In the genomic region with DNA sequence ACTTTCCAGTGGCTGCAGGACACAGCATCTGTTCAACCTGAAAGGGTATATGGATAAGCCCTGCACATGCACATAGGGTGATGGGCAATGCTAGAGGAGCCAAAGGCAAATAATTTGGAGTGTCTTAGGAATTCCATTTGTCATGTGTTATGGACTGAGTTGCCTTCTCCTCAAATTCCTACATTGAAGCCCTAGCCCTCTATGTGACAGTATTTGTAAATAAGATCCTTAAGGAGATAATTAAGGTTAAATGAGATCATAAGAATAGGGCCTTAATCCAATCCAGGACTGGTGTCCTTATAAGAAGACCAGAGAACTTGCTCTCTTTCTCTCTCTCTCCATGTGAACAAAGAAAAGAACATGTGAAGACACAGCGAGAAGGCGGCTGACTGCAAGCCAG, we compare ENCODE assay signal across 28 cellular contexts. TPM values are rescaled to one million over a fixed set of nuclear protein-coding genes. Genes with fewer than 3 reads are reported as not detected.
"Had no signal": no experiment of that assay in that cellular context is flagged by ENCODE, and none has a peak within 500 bp of the region (broad histone marks: within the 10 kb centered on the region; RNA-seq: fewer than 3 reads in every experiment).

No MANE protein-coding gene starts in this region.

- H3K27me3 ChIP-seq: esophagus squamous epithelium, hepatocyte, right lobe of liver, spleen, tibial artery, upper lobe of left lung, uterus had no signal

- H3K79me2 ChIP-seq: hepatocyte, parathyroid adenoma had no signal

- H3K9me3 ChIP-seq: esophagus squamous epithelium, psoas muscle, right lobe of liver, spleen, tibial artery, upper lobe of left lung, uterus had no signal

- H3K27ac ChIP-seq: esophagus squamous epithelium, hepatocyte, parathyroid adenoma, psoas muscle, right lobe of liver, spleen, tibial artery, upper lobe of left lung, uterus had no signal

- H3K27ac Mint-ChIP-seq: dendritic cell treated with granulocyte-macrophage colony-stimulating factor and Interleukin-4, amounts not matched to agents 40 ng/mL and 50 ng/mL, for 4 days; effector memory CD8-positive, alpha-beta T cell; nephron progenitor cell; stimulated activated memory B cell treated with anti-CD40 and anti-IgM and Interleukin-4, amounts not matched to agents 10 μg/mL and 1 μg/mL and 100 μg/mL, for 72 hours; stimulated activated naive CD8-positive, alpha-beta T cell treated with anti-CD3 and anti-CD28 coated beads, Interleukin-15, Interleukin-2, amounts not matched to agents 100 ng/mL and 50 ng/mL, for 24 hours had no signal

- H3K4me1 Mint-ChIP-seq: naive thymus-derived CD4-positive, alpha-beta T cell; stimulated activated memory B cell treated with anti-CD40 and anti-IgM and Interleukin-4, amounts not matched to agents 10 μg/mL and 1 μg/mL and 100 μg/mL, for 72 hours had no signal

- H3K4me3 Mint-ChIP-seq: dendritic cell treated with granulocyte-macrophage colony-stimulating factor and Interleukin-4, amounts not matched to agents 40 ng/mL and 50 ng/mL, for 4 days; effector memory CD8-positive, alpha-beta T cell; naive thymus-derived CD4-positive, alpha-beta T cell; nephron progenitor cell; stimulated activated memory B cell treated with anti-CD40 and anti-IgM and Interleukin-4, amounts not matched to agents 10 μg/mL and 1 μg/mL and 100 μg/mL, for 72 hours; stimulated activated naive CD8-positive, alpha-beta T cell treated with anti-CD3 and anti-CD28 coated beads, Interleukin-15, Interleukin-2, amounts not matched to agents 100 ng/mL and 50 ng/mL, for 24 hours had no signal

- DNase-seq: effector memory CD8-positive, alpha-beta T cell; esophagus squamous epithelium; foreskin melanocyte; head of caudate nucleus; kidney glomerular epithelial cell; mammary epithelial cell; naive thymus-derived CD4-positive, alpha-beta T cell; nephron progenitor cell; psoas muscle; retina; right lobe of liver; spleen; stimulated activated CD4-positive, alpha-beta T cell treated with anti-CD3 and anti-CD28 coated beads, Interleukin-15, amount 100 ng/mL, for 24 hours; stimulated activated CD4-positive, alpha-beta T cell treated with anti-CD3 and anti-CD28 coated beads, Interleukin-1b, Interleukin-23, amount 100 ng/mL, for 48 hours; stimulated activated CD4-positive, alpha-beta T cell treated with anti-CD3 and anti-CD28 coated beads, Interleukin-4, amount 100 ng/mL, for 24 hours; upper lobe of left lung; uterus had no signal

- H3K36me3 Mint-ChIP-seq: stimulated activated memory B cell treated with anti-CD40 and anti-IgM and Interleukin-4, amounts not matched to agents 10 μg/mL and 1 μg/mL and 100 μg/mL, for 72 hours had no signal

- H3K9me3 Mint-ChIP-seq: dendritic cell treated with granulocyte-macrophage colony-stimulating factor and Interleukin-4, amounts not matched to agents 40 ng/mL and 50 ng/mL, for 4 days; effector memory CD8-positive, alpha-beta T cell; naive thymus-derived CD4-positive, alpha-beta T cell; nephron progenitor cell; stimulated activated memory B cell treated with anti-CD40 and anti-IgM and Interleukin-4, amounts not matched to agents 10 μg/mL and 1 μg/mL and 100 μg/mL, for 72 hours; stimulated activated naive CD8-positive, alpha-beta T cell treated with anti-CD3 and anti-CD28 coated beads, Interleukin-15, Interleukin-2, amounts not matched to agents 100 ng/mL and 50 ng/mL, for 24 hours had no signal

- H2AFZ ChIP-seq: hepatocyte, parathyroid adenoma had no signal

- H3K36me3 ChIP-seq: esophagus squamous epithelium, right lobe of liver, spleen, tibial artery, upper lobe of left lung, uterus had no signal

- H3K9ac ChIP-seq: parathyroid adenoma had no signal

- H3K4me3 ChIP-seq: esophagus squamous epithelium, hepatocyte, psoas muscle, right lobe of liver, spleen, tibial artery, upper lobe of left lung, uterus had no signal

- ATAC-seq: effector memory CD8-positive, alpha-beta T cell; left lobe of liver; naive thymus-derived CD4-positive, alpha-beta T cell; psoas muscle; right lobe of liver; stimulated activated memory B cell treated with anti-CD40 and anti-IgM and Interleukin-4, amounts not matched to agents 10 μg/mL and 1 μg/mL and 100 μg/mL, for 72 hours had no signal

- H3K4me1 ChIP-seq: parathyroid adenoma, right lobe of liver, spleen, tibial artery, upper lobe of left lung, uterus had no signal

- H3K27me3 Mint-ChIP-seq: dendritic cell treated with granulocyte-macrophage colony-stimulating factor and Interleukin-4, amounts not matched to agents 40 ng/mL and 50 ng/mL, for 4 days; naive thymus-derived CD4-positive, alpha-beta T cell; stimulated activated memory B cell treated with anti-CD40 and anti-IgM and Interleukin-4, amounts not matched to agents 10 μg/mL and 1 μg/mL and 100 μg/mL, for 72 hours; stimulated activated naive CD8-positive, alpha-beta T cell treated with anti-CD3 and anti-CD28 coated beads, Interleukin-15, Interleukin-2, amounts not matched to agents 100 ng/mL and 50 ng/mL, for 24 hours had no signal

- H3K4me2 ChIP-seq: hepatocyte had no signal

RNA-seq across cellular contexts. Expression of a gene that starts 42.9 kb away (rescaled TPM):
- total RNA-seq: epithelial cell of proximal tubule, left lobe of liver, lower leg skin, mesenteric fat pad, mononuclear cell had no signal

RNA-seq across cellular contexts. Expression of a gene that starts 44.8 kb away (rescaled TPM):
- total RNA-seq: epithelial cell of proximal tubule, hepatocyte, left lobe of liver, right lobe of liver had no signal
